Comparison of ENCODE assay signal across 18 cellular contexts in genomic region chr6:55448446-55448845, GRCh38.
DNase-seq lines count a peak whose midpoint lies in the region; ATAC-seq and TF ChIP-seq lines count a peak whose summit lies in the region.
"Had no signal": no experiment of that assay in that cellular context is flagged by ENCODE, and none has a peak within 500 bp of the region (broad histone marks: within the 10 kb centered on the region; RNA-seq: fewer than 3 reads in every experiment).

No MANE protein-coding gene starts in this region.

- no peak for ATAC-seq in Right ventricle myocardium superior (ENCODE audit: poor library complexity)
- no peak for ATAC-seq in Panc1
- no peak for ATAC-seq in GM18909 (IDR thresholded peaks at IDR 0.05; ENCODE audit: poor library complexity, unreplicated experiment)
- ATAC-seq in HG02884 (IDR thresholded peaks at IDR 0.05; ENCODE audit: unreplicated experiment), result no peak

- in situ Hi-C loops in Panc1 (cut with HindIII; ENCODE audit: low pct_unique_long_range_greater_than_20kb, low sequenced_read_pairs), result no loop called here

- POLR2A ChIA-PET in Panc1 (lab: Charles Lee), result no interaction called here

- no peaks in the 10 kb centered on the region for H3K4me1 Mint-ChIP-seq in activated T-helper 2 cell treated with anti-CD3 and anti-CD28 coated beads, Interferon-gamma antibody, Interleukin-2, Interleukin-4, amounts not matched to agents 10 μg/mL and 5 μg/mL and 100 μg/mL, durations not matched to agents 14 hours and 24 hours and 36 hours (ENCODE audit: low read depth)
- H3K4me1 Mint-ChIP-seq: CD4-positive, alpha-beta memory T cell had no signal

- no peak overlapping the region for H3K4me3 Mint-ChIP-seq in activated T-helper 2 cell treated with anti-CD3 and anti-CD28 coated beads, Interferon-gamma antibody, Interleukin-2, Interleukin-4, amounts not matched to agents 10 μg/mL and 5 μg/mL and 100 μg/mL, durations not matched to agents 14 hours and 24 hours and 36 hours (ENCODE audit: low read depth)
- H3K4me3 Mint-ChIP-seq: CD4-positive, alpha-beta memory T cell had no signal

- DNase-seq in cardiac muscle cell (ENCODE audit: low read depth in 1 of 2, low spot score in 1 of 2) (no peak), Right ventricle myocardium superior (no peak), Panc1 (ENCODE audit: low read depth, low spot score) (no peak), fibroblast of pulmonary artery (ENCODE audit: low read depth) (peak; percentile 21)
- no peak for DNase-seq in stimulated activated CD4-positive, alpha-beta T cell treated with anti-CD3 and anti-CD28 coated beads, Interleukin-4, amount 100 ng/mL, for 1 hour
- DNase-seq in activated T-helper 2 cell treated with anti-CD3 and anti-CD28 coated beads, Interferon-gamma antibody, Interleukin-2, Interleukin-4, amounts not matched to agents 10 μg/mL and 5 μg/mL and 100 μg/mL, durations not matched to agents 14 hours and 24 hours and 36 hours (ENCODE audit: low spot score), result no peak
- DNase-seq: 8988T; CD4-positive, alpha-beta memory T cell; DMS79; KBM-7; NCI-H1048; NCI-H2107 had no signal

- H3K27ac ChIP-seq in cardiac muscle cell (peak overlapping the region; percentile 34), Panc1 (ENCODE audit: low read length) (peak overlapping the region; percentile 37)
- H3K27ac ChIP-seq: HL-60, SK-N-MC had no signal

- no peaks in the 10 kb centered on the region for H3K27me3 Mint-ChIP-seq in activated T-helper 2 cell treated with anti-CD3 and anti-CD28 coated beads, Interferon-gamma antibody, Interleukin-2, Interleukin-4, amounts not matched to agents 10 μg/mL and 5 μg/mL and 100 μg/mL, durations not matched to agents 14 hours and 24 hours and 36 hours (ENCODE audit: low read depth)
- H3K27me3 Mint-ChIP-seq: CD4-positive, alpha-beta memory T cell had no signal

- H3K4me1 ChIP-seq in cardiac muscle cell (ENCODE audit: low read depth) (peaks cover 29% of the 10 kb centered on the region), Panc1 (ENCODE audit: control insufficient read depth, insufficient read depth, low read length) (peaks cover 12% of the 10 kb centered on the region)
- H3K4me1 ChIP-seq: BE2C, HAP-1 had no signal

- no peak for TF ChIP-seq CTCF in cardiac muscle cell (IDR thresholded peaks at IDR 0.05; ENCODE audit: low read depth, low read length)
- no peak for TF ChIP-seq CTCF in Panc1 (IDR thresholded peaks at IDR 0.05)
- TF ChIP-seq CTCF in fibroblast of pulmonary artery (IDR thresholded peaks at IDR 0.05; ENCODE audit: low read length, missing control alignments), result no peak

- no TSS peak for BruUV-seq in Panc1 (replicated peaks; lab: Mats Ljungman, UMichigan)

- H3K36me3 ChIP-seq in cardiac muscle cell (no peaks in the 10 kb centered on the region), Panc1 (ENCODE audit: control insufficient read depth, insufficient read depth, low read length) (no peaks in the 10 kb centered on the region)
- H3K36me3 ChIP-seq: BE2C, HAP-1 had no signal

- no peak overlapping the region for H3K4me3 ChIP-seq in cardiac muscle cell
- no peak overlapping the region for H3K4me3 ChIP-seq in Panc1 (ENCODE audit: low read depth in 2 of 2, low read length in 2 of 2)
- H3K4me3 ChIP-seq in fibroblast of pulmonary artery (replicated peaks; ENCODE audit: low read depth, low read length), result no peak overlapping the region
- H3K4me3 ChIP-seq: HAP-1, SK-N-MC had no signal

- H3K36me3 Mint-ChIP-seq in activated T-helper 2 cell treated with anti-CD3 and anti-CD28 coated beads, Interferon-gamma antibody, Interleukin-2, Interleukin-4, amounts not matched to agents 10 μg/mL and 5 μg/mL and 100 μg/mL, durations not matched to agents 14 hours and 24 hours and 36 hours (ENCODE audit: low read depth), result no peaks in the 10 kb centered on the region
- H3K36me3 Mint-ChIP-seq: CD4-positive, alpha-beta memory T cell had no signal

- H3K9me3 Mint-ChIP-seq in activated T-helper 2 cell treated with anti-CD3 and anti-CD28 coated beads, Interferon-gamma antibody, Interleukin-2, Interleukin-4, amounts not matched to agents 10 μg/mL and 5 μg/mL and 100 μg/mL, durations not matched to agents 14 hours and 24 hours and 36 hours, result peaks cover 5% of the 10 kb centered on the region

- intact Hi-C loops in Right ventricle myocardium superior (cut with DNase I) (loop anchor here (5.0 kb wide), 1 partner anchor 504 kb away; no protein-coding TSS in a partner anchor), Panc1 (cut with micrococcal nuclease; ENCODE audit: unreplicated experiment) (loop anchor here (10.0 kb wide), 2 partner anchors 236 to 846 kb away; no protein-coding TSS in a partner anchor)
- intact Hi-C loops in activated T-helper 2 cell treated with anti-CD3 and anti-CD28 coated beads, Interferon-gamma antibody, Interleukin-2, Interleukin-4, amounts not matched to agents 10 μg/mL and 5 μg/mL and 100 μg/mL, durations not matched to agents 14 hours and 24 hours and 36 hours (cut with micrococcal nuclease), result loop anchor here (10.0 kb wide), 1 partner anchor 436 kb away; no protein-coding TSS in a partner anchor

- H3K9me3 ChIP-seq in cardiac muscle cell (ENCODE audit: low read depth) (no peaks in the 10 kb centered on the region), Panc1 (ENCODE audit: control insufficient read depth, insufficient read depth, low read depth, low read length) (no peaks in the 10 kb centered on the region)
- H3K9me3 ChIP-seq: BE2C, HAP-1 had no signal

- CTCF ChIA-PET in Panc1 (lab: Charles Lee), result no interaction called here

- H3K27me3 ChIP-seq in cardiac muscle cell, result no peaks in the 10 kb centered on the region
- no peaks in the 10 kb centered on the region for H3K27me3 ChIP-seq in Panc1 (ENCODE audit: control insufficient read depth, insufficient read depth, low read length)
- H3K27me3 ChIP-seq: BE2C had no signal

- H3K27ac Mint-ChIP-seq in activated T-helper 2 cell treated with anti-CD3 and anti-CD28 coated beads, Interferon-gamma antibody, Interleukin-2, Interleukin-4, amounts not matched to agents 10 μg/mL and 5 μg/mL and 100 μg/mL, durations not matched to agents 14 hours and 24 hours and 36 hours, result no peak overlapping the region
- H3K27ac Mint-ChIP-seq: CD4-positive, alpha-beta memory T cell had no signal
